ENCODE assay signal across 10 cellular contexts in genomic region chr12:3129301-3130052, GRCh38. TPM values are rescaled to one million over a fixed set of nuclear protein-coding genes. Genes with fewer than 3 reads are reported as not detected.
DNase-seq lines count a peak whose midpoint lies in the region; ATAC-seq and TF ChIP-seq lines count a peak whose summit lies in the region.
"Had no signal": no experiment of that assay in that cellular context is flagged by ENCODE, and none has a peak within 500 bp of the region (broad histone marks: within the 10 kb centered on the region; RNA-seq: fewer than 3 reads in every experiment).

No MANE protein-coding gene starts in this region.

- intact Hi-C loops in activated CD8-positive, alpha-beta T cell treated with anti-CD3 and anti-CD28 coated beads for 36 hours (cut with micrococcal nuclease), result no loop called here

- peaks cover 3% of the 10 kb centered on the region for H3K9me3 Mint-ChIP-seq in activated CD8-positive, alpha-beta T cell treated with anti-CD3 and anti-CD28 coated beads for 36 hours

- DNase-seq in ELR (ENCODE audit: low read depth) (peak; percentile 82), KG1 (lab: John Stamatoyannopoulos, UW) (peak; percentile 48), medulla oblongata (ENCODE audit: extremely low spot score) (peak; percentile 9), coronary artery (ENCODE audit: low spot score) (no peak), NCI-H2081 treated with DMSO at 0.1 percent for 48 hours (lab: John Stamatoyannopoulos, UW) (no peak), LoVo (ENCODE audit: low spot score) (no peak)
- peak; percentile 42 for DNase-seq in activated CD8-positive, alpha-beta T cell treated with anti-CD3 and anti-CD28 coated beads for 36 hours
- DNase-seq: NCI-H1436 had no signal

- peaks cover 18% of the 10 kb centered on the region for H3K4me1 Mint-ChIP-seq in activated CD8-positive, alpha-beta T cell treated with anti-CD3 and anti-CD28 coated beads for 36 hours (ENCODE audit: low read depth)

- H3K27ac Mint-ChIP-seq in activated CD8-positive, alpha-beta T cell treated with anti-CD3 and anti-CD28 coated beads for 36 hours, result no peak overlapping the region
- H3K27ac Mint-ChIP-seq: dendritic cell treated with granulocyte-macrophage colony-stimulating factor and Interleukin-4, amounts not matched to agents 40 ng/mL and 50 ng/mL, for 4 days had no signal

- TF ChIP-seq CTCF in activated CD8-positive, alpha-beta T cell treated with anti-CD3 and anti-CD28 coated beads for 36 hours (IDR thresholded peaks at IDR 0.05), result no peak
- TF ChIP-seq CTCF in coronary artery (IDR thresholded peaks at IDR 0.05), result no peak

- H3K4me3 ChIP-seq in coronary artery, result no peak overlapping the region

- CTCF ChIA-PET in activated CD8-positive, alpha-beta T cell treated with anti-CD3 and anti-CD28 coated beads for 36 hours (lab: Charles Lee), result interaction anchor here (1.4 to 2.2 kb wide), 4 partner anchors 57 to 171 kb away, joined by 3 to 11 read pairs (median 9); no protein-coding TSS in a partner anchor

- POLR2A ChIA-PET in activated CD8-positive, alpha-beta T cell treated with anti-CD3 and anti-CD28 coated beads for 36 hours (lab: Charles Lee), result interaction anchor here (0.6 kb wide), 1 partner anchor 622 kb away, joined by 4 read pairs; no protein-coding TSS in a partner anchor

- no peaks in the 10 kb centered on the region for H3K36me3 Mint-ChIP-seq in activated CD8-positive, alpha-beta T cell treated with anti-CD3 and anti-CD28 coated beads for 36 hours (ENCODE audit: low read depth)

- ATAC-seq in activated CD8-positive, alpha-beta T cell treated with anti-CD3 and anti-CD28 coated beads for 36 hours, result peak; percentile 45
- no peak for ATAC-seq in HG02870 (IDR thresholded peaks at IDR 0.05; ENCODE audit: unreplicated experiment)

- H3K27ac ChIP-seq in coronary artery, result no peak overlapping the region

- peaks cover 49% of the 10 kb centered on the region for H3K27me3 Mint-ChIP-seq in activated CD8-positive, alpha-beta T cell treated with anti-CD3 and anti-CD28 coated beads for 36 hours

- H3K4me3 Mint-ChIP-seq in activated CD8-positive, alpha-beta T cell treated with anti-CD3 and anti-CD28 coated beads for 36 hours, result no peak overlapping the region
- H3K4me3 Mint-ChIP-seq: dendritic cell treated with granulocyte-macrophage colony-stimulating factor and Interleukin-4, amounts not matched to agents 40 ng/mL and 50 ng/mL, for 4 days had no signal

RNA-seq across cellular contexts. Expression of gene TSPAN9, which starts 52.3 kb away (rescaled TPM):
- under 1 TPM in 1 of 2 experiments, not detected in 1; 0.07 TPM for total RNA-seq in activated CD8-positive, alpha-beta T cell treated with anti-CD3 and anti-CD28 coated beads for 36 hours

Comparison
In these comparisons a context has a peak if more than half of its experiments do, and no peak if none do; other contexts are left out.
1. DNase-seq: peak in ELR (single experiment), KG1 (single experiment), activated CD8-positive, alpha-beta T cell treated with anti-CD3 and anti-CD28 coated beads for 36 hours (single experiment) and medulla oblongata (single experiment); none in coronary artery (single experiment), NCI-H2081 treated with DMSO at 0.1 percent for 48 hours (single experiment) and LoVo (single experiment).